In the genomic region with DNA sequence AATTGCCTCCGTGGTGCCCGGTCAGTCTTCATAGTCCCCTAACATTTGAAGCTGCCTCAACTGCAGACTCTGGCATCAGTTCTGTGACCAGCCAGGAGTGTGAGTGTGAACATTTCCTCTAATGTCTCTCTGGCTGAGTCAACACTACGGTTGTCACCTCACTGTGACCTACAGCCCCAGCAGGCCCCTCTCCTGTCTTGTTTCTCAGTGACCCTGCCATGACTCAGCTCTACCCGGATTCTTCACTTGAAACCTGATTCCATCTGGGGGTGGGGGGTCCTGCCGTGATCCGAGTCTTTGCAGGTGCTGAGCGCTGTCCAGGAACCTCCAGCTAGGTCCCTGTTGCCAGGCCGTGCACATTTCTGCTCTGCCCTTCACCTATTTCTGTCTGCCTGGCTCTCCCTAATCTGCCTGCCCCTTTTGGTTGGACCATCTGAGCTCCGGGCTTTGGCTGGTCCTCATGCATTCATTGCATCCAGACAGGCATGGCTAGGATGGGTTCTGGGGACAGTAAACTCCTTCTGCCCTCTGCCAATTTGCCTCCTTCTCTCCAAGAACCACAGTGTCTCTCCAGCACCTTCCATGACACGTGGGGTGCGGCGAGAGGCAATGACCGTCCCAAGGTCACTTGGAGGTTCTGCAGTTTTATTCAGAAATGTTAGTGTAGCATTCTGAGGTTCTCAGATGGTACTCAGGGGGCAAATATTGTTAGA, we compare ENCODE assay signal across 1 cellular context.
TF ChIP-seq lines count a peak whose summit lies in the region.

No MANE protein-coding gene starts in this region.

TF ChIP-seq in HepG2, 621 proteins besides CTCF, POLR2A, EP300 and RAD21 (continued from another document and continues in another):
- TF ChIP-seq, protein P1, sequence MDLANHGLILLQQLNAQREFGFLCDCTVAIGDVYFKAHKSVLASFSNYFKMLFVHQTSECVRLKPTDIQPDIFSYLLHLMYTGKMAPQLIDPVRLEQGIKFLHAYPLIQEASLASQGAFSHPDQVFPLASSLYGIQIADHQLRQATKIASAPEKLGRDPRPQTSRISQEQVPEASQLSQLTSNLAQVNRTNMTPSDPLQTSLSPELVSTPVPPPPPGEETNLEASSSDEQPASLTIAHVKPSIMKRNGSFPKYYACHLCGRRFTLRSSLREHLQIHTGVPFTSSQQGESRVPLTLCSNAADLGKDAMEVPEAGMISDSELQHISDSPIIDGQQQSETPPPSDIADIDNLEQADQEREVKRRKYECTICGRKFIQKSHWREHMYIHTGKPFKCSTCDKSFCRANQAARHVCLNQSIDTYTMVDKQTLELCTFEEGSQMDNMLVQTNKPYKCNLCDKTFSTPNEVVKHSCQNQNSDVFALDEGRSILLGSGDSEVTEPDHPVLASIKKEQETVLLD (CRISPR knock-in tag; IDR thresholded peaks at IDR 0.05; ENCODE audit: low read depth), result no peak
- no peak for TF ChIP-seq JARID2 (CRISPR knock-in tag; IDR thresholded peaks at IDR 0.05; ENCODE audit: insufficient replicate concordance)
- no peak for TF ChIP-seq ZNF768 (CRISPR knock-in tag; IDR thresholded peaks at IDR 0.05)
- peak; percentile 37; the same call in 1 of the 3 replicates for TF ChIP-seq MXI1 (IDR thresholded peaks at IDR 0.05; ENCODE audit: borderline replicate concordance, low read depth, low read length)
- TF ChIP-seq HCFC1 (IDR thresholded peaks at IDR 0.05; ENCODE audit: low read depth, low read length), result no peak
- TF ChIP-seq ZSCAN21 (CRISPR knock-in tag; IDR thresholded peaks at IDR 0.05; ENCODE audit: borderline replicate concordance), result peak; percentile 30; the same call in 1 of the 2 replicates
- TF ChIP-seq ZNF788 (CRISPR knock-in tag; IDR thresholded peaks at IDR 0.05; ENCODE audit: borderline replicate concordance), result 0 out of 2 replicates have a peak, but pooled peaks have one; percentile 12
- TF ChIP-seq YEATS2 (CRISPR knock-in tag; IDR thresholded peaks at IDR 0.05; ENCODE audit: borderline replicate concordance), result peak; percentile 5; the same call in 1 of the 2 replicates
- TF ChIP-seq NKX3-1 (CRISPR knock-in tag; IDR thresholded peaks at IDR 0.05), result 0 out of 2 replicates have a peak, but pooled peaks have one; percentile 18
- no peak for TF ChIP-seq TAF1 (CRISPR knock-in tag; IDR thresholded peaks at IDR 0.05)
- TF ChIP-seq SOX13 (IDR thresholded peaks at IDR 0.05), result no peak
- TF ChIP-seq SOX13 (CRISPR knock-in tag; conservative IDR thresholded peaks at IDR 0.05 in 1 of 2, IDR thresholded peaks at IDR 0.05 in 1 of 2), result peak in 1 of 2 experiments; percentile 76; a peak in 2 of 4 replicates
- TF ChIP-seq RAD51 (IDR thresholded peaks at IDR 0.05; ENCODE audit: borderline replicate concordance), result no peak
- TF ChIP-seq ZNF180 (CRISPR knock-in tag; IDR thresholded peaks at IDR 0.05; ENCODE audit: borderline replicate concordance, low read depth), result no peak
- TF ChIP-seq SMAD3 (CRISPR knock-in tag; IDR thresholded peaks at IDR 0.05), result no peak
- TF ChIP-seq, protein P2, sequence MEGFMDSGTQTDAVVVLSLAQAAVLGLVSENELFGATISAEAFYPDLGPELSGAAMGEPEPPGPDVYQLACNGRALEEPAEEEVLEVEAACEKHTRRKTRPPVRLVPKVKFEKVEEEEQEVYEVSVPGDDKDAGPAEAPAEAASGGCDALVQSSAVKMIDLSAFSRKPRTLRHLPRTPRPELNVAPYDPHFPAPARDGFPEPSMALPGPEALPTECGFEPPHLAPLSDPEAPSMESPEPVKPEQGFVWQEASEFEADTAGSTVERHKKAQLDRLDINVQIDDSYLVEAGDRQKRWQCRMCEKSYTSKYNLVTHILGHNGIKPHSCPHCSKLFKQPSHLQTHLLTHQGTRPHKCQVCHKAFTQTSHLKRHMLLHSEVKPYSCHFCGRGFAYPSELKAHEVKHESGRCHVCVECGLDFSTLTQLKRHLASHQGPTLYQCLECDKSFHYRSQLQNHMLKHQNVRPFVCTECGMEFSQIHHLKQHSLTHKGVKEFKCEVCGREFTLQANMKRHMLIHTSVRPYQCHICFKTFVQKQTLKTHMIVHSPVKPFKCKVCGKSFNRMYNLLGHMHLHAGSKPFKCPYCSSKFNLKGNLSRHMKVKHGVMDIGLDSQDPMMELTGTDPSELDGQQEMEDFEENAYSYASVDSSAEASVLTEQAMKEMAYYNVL (CRISPR knock-in tag; IDR thresholded peaks at IDR 0.05; ENCODE audit: borderline replicate concordance), result no peak
- TF ChIP-seq AHR (CRISPR knock-in tag; IDR thresholded peaks at IDR 0.05), result no peak
- TF ChIP-seq ERF (CRISPR knock-in tag; IDR thresholded peaks at IDR 0.05), result no peak; the same call in 1 of the 2 replicates
- peak; percentile 59; the same call in 1 of the 2 replicates for TF ChIP-seq TBX3 (IDR thresholded peaks at IDR 0.05; ENCODE audit: borderline replicate concordance)
- TF ChIP-seq SNAI1 (CRISPR knock-in tag; IDR thresholded peaks at IDR 0.05; ENCODE audit: borderline replicate concordance), result 0 out of 2 replicates have a peak, but pooled peaks have one; percentile 54
- TF ChIP-seq GZF1 (CRISPR knock-in tag; IDR thresholded peaks at IDR 0.05), result no peak
- no peak for TF ChIP-seq ZNF205 (CRISPR knock-in tag; IDR thresholded peaks at IDR 0.05)
- TF ChIP-seq RFXANK (CRISPR knock-in tag; IDR thresholded peaks at IDR 0.05), result no peak
- TF ChIP-seq ZSCAN25 (CRISPR knock-in tag; IDR thresholded peaks at IDR 0.05), result 0 out of 2 replicates have a peak, but pooled peaks have one; percentile 19
- TF ChIP-seq, protein P3, sequence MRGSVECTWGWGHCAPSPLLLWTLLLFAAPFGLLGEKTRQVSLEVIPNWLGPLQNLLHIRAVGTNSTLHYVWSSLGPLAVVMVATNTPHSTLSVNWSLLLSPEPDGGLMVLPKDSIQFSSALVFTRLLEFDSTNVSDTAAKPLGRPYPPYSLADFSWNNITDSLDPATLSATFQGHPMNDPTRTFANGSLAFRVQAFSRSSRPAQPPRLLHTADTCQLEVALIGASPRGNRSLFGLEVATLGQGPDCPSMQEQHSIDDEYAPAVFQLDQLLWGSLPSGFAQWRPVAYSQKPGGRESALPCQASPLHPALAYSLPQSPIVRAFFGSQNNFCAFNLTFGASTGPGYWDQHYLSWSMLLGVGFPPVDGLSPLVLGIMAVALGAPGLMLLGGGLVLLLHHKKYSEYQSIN (CRISPR knock-in tag; IDR thresholded peaks at IDR 0.05; ENCODE audit: borderline replicate concordance), result no peak
- TF ChIP-seq PAX8 (CRISPR knock-in tag; IDR thresholded peaks at IDR 0.05; ENCODE audit: borderline replicate concordance), result no peak
- TF ChIP-seq, protein P4, sequence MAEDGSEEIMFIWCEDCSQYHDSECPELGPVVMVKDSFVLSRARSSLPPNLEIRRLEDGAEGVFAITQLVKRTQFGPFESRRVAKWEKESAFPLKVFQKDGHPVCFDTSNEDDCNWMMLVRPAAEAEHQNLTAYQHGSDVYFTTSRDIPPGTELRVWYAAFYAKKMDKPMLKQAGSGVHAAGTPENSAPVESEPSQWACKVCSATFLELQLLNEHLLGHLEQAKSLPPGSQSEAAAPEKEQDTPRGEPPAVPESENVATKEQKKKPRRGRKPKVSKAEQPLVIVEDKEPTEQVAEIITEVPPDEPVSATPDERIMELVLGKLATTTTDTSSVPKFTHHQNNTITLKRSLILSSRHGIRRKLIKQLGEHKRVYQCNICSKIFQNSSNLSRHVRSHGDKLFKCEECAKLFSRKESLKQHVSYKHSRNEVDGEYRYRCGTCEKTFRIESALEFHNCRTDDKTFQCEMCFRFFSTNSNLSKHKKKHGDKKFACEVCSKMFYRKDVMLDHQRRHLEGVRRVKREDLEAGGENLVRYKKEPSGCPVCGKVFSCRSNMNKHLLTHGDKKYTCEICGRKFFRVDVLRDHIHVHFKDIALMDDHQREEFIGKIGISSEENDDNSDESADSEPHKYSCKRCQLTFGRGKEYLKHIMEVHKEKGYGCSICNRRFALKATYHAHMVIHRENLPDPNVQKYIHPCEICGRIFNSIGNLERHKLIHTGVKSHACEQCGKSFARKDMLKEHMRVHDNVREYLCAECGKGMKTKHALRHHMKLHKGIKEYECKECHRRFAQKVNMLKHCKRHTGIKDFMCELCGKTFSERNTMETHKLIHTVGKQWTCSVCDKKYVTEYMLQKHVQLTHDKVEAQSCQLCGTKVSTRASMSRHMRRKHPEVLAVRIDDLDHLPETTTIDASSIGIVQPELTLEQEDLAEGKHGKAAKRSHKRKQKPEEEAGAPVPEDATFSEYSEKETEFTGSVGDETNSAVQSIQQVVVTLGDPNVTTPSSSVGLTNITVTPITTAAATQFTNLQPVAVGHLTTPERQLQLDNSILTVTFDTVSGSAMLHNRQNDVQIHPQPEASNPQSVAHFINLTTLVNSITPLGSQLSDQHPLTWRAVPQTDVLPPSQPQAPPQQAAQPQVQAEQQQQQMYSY (CRISPR knock-in tag; IDR thresholded peaks at IDR 0.05), result no peak
- TF ChIP-seq, protein P5, sequence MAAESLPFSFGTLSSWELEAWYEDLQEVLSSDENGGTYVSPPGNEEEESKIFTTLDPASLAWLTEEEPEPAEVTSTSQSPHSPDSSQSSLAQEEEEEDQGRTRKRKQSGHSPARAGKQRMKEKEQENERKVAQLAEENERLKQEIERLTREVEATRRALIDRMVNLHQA (CRISPR knock-in tag; IDR thresholded peaks at IDR 0.05), result no peak
- TF ChIP-seq ZNF678 (CRISPR knock-in tag; IDR thresholded peaks at IDR 0.05), result 0 out of 2 replicates have a peak, but pooled peaks have one; percentile 33
- TF ChIP-seq ZNF3 (CRISPR knock-in tag; IDR thresholded peaks at IDR 0.05), result no peak
- TF ChIP-seq ZNF460 (CRISPR knock-in tag; IDR thresholded peaks at IDR 0.05; ENCODE audit: borderline replicate concordance), result no peak
- TF ChIP-seq, protein P6, sequence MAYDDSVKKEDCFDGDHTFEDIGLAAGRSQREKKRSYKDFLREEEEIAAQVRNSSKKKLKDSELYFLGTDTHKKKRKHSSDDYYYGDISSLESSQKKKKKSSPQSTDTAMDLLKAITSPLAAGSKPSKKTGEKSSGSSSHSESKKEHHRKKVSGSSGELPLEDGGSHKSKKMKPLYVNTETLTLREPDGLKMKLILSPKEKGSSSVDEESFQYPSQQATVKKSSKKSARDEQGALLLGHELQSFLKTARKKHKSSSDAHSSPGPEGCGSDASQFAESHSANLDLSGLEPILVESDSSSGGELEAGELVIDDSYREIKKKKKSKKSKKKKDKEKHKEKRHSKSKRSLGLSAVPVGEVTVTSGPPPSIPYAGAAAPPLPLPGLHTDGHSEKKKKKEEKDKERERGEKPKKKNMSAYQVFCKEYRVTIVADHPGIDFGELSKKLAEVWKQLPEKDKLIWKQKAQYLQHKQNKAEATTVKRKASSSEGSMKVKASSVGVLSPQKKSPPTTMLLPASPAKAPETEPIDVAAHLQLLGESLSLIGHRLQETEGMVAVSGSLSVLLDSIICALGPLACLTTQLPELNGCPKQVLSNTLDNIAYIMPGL (CRISPR knock-in tag; IDR thresholded peaks at IDR 0.05; ENCODE audit: borderline replicate concordance in 1 of 2, low read depth in 1 of 2), result peak in 1 of 2 experiments; percentile 7; a peak in 1 of 4 replicates
- TF ChIP-seq, protein P7, sequence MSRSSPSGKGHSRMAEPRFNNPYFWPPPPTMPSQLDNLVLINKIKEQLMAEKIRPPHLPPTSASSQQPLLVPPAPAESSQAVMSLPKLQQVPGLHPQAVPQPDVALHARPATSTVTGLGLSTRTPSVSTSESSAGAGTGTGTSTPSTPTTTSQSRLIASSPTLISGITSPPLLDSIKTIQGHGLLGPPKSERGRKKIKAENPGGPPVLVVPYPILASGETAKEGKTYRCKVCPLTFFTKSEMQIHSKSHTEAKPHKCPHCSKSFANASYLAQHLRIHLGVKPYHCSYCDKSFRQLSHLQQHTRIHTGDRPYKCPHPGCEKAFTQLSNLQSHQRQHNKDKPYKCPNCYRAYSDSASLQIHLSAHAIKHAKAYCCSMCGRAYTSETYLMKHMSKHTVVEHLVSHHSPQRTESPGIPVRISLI (CRISPR knock-in tag; IDR thresholded peaks at IDR 0.05; ENCODE audit: borderline replicate concordance), result no peak
- TF ChIP-seq ZFP36L1 (CRISPR knock-in tag; IDR thresholded peaks at IDR 0.05), result no peak
- TF ChIP-seq SP4 (CRISPR knock-in tag; IDR thresholded peaks at IDR 0.05), result no peak
- TF ChIP-seq, protein P8, sequence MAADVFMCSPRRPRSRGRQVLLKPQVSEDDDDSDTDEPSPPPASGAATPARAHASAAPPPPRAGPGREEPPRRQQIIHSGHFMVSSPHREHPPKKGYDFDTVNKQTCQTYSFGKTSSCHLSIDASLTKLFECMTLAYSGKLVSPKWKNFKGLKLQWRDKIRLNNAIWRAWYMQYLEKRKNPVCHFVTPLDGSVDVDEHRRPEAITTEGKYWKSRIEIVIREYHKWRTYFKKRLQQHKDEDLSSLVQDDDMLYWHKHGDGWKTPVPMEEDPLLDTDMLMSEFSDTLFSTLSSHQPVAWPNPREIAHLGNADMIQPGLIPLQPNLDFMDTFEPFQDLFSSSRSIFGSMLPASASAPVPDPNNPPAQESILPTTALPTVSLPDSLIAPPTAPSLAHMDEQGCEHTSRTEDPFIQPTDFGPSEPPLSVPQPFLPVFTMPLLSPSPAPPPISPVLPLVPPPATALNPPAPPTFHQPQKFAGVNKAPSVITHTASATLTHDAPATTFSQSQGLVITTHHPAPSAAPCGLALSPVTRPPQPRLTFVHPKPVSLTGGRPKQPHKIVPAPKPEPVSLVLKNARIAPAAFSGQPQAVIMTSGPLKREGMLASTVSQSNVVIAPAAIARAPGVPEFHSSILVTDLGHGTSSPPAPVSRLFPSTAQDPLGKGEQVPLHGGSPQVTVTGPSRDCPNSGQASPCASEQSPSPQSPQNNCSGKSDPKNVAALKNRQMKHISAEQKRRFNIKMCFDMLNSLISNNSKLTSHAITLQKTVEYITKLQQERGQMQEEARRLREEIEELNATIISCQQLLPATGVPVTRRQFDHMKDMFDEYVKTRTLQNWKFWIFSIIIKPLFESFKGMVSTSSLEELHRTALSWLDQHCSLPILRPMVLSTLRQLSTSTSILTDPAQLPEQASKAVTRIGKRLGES (CRISPR knock-in tag; IDR thresholded peaks at IDR 0.05; ENCODE audit: borderline replicate concordance), result no peak
- TF ChIP-seq ZNF333 (CRISPR knock-in tag; IDR thresholded peaks at IDR 0.05; ENCODE audit: borderline replicate concordance), result 0 out of 2 replicates have a peak, but pooled peaks have one; percentile 53
- TF ChIP-seq SRY (CRISPR knock-in tag; IDR thresholded peaks at IDR 0.05), result no peak
- TF ChIP-seq, protein P9, sequence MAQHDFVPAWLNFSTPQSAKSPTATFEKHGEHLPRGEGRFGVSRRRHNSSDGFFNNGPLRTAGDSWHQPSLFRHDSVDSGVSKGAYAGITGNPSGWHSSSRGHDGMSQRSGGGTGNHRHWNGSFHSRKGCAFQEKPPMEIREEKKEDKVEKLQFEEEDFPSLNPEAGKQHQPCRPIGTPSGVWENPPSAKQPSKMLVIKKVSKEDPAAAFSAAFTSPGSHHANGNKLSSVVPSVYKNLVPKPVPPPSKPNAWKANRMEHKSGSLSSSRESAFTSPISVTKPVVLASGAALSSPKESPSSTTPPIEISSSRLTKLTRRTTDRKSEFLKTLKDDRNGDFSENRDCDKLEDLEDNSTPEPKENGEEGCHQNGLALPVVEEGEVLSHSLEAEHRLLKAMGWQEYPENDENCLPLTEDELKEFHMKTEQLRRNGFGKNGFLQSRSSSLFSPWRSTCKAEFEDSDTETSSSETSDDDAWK (CRISPR knock-in tag; IDR thresholded peaks at IDR 0.05), result no peak
- 0 out of 2 replicates have a peak, but pooled peaks have one; percentile 48 for TF ChIP-seq ZNF337 (CRISPR knock-in tag; IDR thresholded peaks at IDR 0.05; ENCODE audit: borderline replicate concordance, low read depth)
- no peak for TF ChIP-seq ATAD3A (CRISPR knock-in tag; IDR thresholded peaks at IDR 0.05)
- no peak for TF ChIP-seq KLF12 (CRISPR knock-in tag; IDR thresholded peaks at IDR 0.05; ENCODE audit: borderline replicate concordance)
